ENCODE assay signal across 8 cellular contexts in the genomic region with DNA sequence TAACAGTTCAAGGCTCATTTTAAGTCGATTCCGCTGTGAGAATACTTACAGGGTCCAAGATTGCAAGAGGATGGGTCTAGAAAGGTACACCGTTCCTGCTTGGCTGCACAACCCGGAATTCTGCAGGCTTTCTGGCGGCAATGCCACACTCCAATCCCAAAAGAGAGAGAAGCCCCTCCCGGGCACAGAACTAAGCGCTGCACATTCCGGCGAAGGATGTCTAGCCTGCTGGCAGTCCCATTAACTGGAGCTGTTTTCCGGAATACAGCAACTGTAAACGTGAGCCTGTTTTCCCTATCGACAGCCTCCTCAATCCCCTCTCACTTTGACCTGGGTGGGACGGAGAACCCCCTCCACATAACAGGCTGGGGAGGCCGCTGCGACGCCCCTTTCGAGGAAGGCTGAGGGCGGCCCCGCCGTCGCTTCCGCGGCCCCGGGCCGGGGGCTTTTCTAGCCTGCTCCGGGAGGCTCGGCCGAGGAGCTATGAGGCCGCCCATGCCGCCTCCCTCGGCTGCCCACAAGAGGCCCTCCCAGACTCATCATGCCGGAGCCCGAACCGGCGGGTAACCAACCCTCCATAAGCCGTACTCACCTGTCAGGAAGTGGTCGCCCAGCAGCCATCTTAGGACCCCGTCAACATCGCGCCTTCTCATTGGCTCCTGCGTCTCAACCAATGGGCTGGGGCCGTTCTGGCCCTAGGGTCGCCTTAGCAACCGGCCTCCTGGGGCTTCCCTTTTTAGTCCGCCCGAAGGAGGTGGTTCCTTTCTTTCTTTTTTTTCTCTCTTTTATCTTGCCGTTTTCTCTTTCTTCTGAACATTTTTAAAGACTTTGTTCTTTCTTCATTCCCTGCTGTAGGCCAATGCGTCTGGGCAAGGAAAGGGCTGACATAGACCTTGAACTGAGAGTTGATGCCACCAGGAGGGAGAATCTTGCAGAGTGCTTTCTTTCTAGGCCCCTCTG. TPM values are rescaled to one million over a fixed set of nuclear protein-coding genes. Genes with fewer than 3 reads are reported as not detected.
DNase-seq lines count a peak whose midpoint lies in the region; ATAC-seq and TF ChIP-seq lines count a peak whose summit lies in the region.

A gene (minus strand): TSS at position 647 of the 960 bp plus-strand sequence. CDS start 5,909 bp downstream, outside the sequence.

- no peak for TF ChIP-seq POLR2A in testis (IDR thresholded peaks at IDR 0.05)

- 0% methylated on average over 24 to 45 of the region's 48 CpGs for WGBS in testis, 2 donors

- no peak for TF ChIP-seq CTCF in omental fat pad (IDR thresholded peaks at IDR 0.05)
- peak in 2 of 3 experiments; percentile 1 to 8 for TF ChIP-seq CTCF in testis (IDR thresholded peaks at IDR 0.05)

- H3K9me3 Mint-ChIP-seq in activated naive CD4-positive, alpha-beta T cell treated with anti-CD3 and anti-CD28 coated beads, Interleukin-2, amount 50 U/mL, for 72 hours: no peaks in the 10 kb centered on the region

- DNase-seq in NCI-H1092 treated with DMSO at 0.1 percent for 48 hours (lab: John Stamatoyannopoulos, UW): peak; percentile 89
- peak; percentile 75 for DNase-seq in SKM-1 (lab: John Stamatoyannopoulos, UW; ENCODE audit: unreplicated experiment)
- peak; percentile 92 to 96 for DNase-seq in activated naive CD4-positive, alpha-beta T cell treated with anti-CD3 and anti-CD28 coated beads, Interleukin-2, amount 50 U/mL, for 72 hours (ENCODE audit: low spot score in 2 of 2)
- peak; percentile 93 for DNase-seq in glomerular visceral epithelial cell (ENCODE audit: extremely low spot score)
- DNase-seq in omental fat pad (ENCODE audit: low spot score): peak; percentile 92
- DNase-seq in testis: peak; percentile 97

- H3K4me3 ChIP-seq in GM08714 (ENCODE audit: low read length) (peak within 1 kb of the TSS; percentile 97), testis (peak within 1 kb of the TSS; percentile 98 to 99)

- H3K36me3 ChIP-seq in testis (ENCODE audit: low read depth, missing control alignments): no peaks in the 10 kb centered on the region

- peaks cover 0 to 6% of the 10 kb centered on the region in 2 donors for H3K36me3 Mint-ChIP-seq in activated naive CD4-positive, alpha-beta T cell treated with anti-CD3 and anti-CD28 coated beads, Interleukin-2, amount 50 U/mL, for 72 hours

- intact Hi-C loops in testis (cut with DNase I; ENCODE audit: low total_unique reads): no loop called here

- H3K4me1 ChIP-seq in testis: peaks cover 12% of the 10 kb centered on the region

- peak within 1 kb of the TSS; percentile 93 to 97 for H3K27ac Mint-ChIP-seq in activated naive CD4-positive, alpha-beta T cell treated with anti-CD3 and anti-CD28 coated beads, Interleukin-2, amount 50 U/mL, for 72 hours

- H3K27me3 ChIP-seq in testis: no peaks in the 10 kb centered on the region

- ATAC-seq in HG02610 (IDR thresholded peaks at IDR 0.05; ENCODE audit: unreplicated experiment): peak; percentile 100
- ATAC-seq in activated naive CD4-positive, alpha-beta T cell treated with anti-CD3 and anti-CD28 coated beads, Interleukin-2, amount 50 U/mL, for 72 hours: peak; percentile 100
- ATAC-seq in omental fat pad (ENCODE audit: low FRiP score): peak; percentile 100

- peak within 1 kb of the TSS; percentile 82 to 88 for H3K27ac ChIP-seq in testis

- no peaks in the 10 kb centered on the region for H3K9me3 ChIP-seq in testis

RNA-seq across cellular contexts. Expression of the gene that starts here (rescaled TPM):
- total RNA-seq in activated naive CD4-positive, alpha-beta T cell treated with anti-CD3 and anti-CD28 coated beads, Interleukin-2, amount 50 U/mL, for 72 hours: 10 to 100 TPM; 43.8 to 56.9 TPM
- total RNA-seq in omental fat pad (10 to 100 TPM; 25.4 to 57.6 (median 44.0) TPM), testis (10 to 100 TPM; 51.3 to 68.7 TPM)
- 78.3 TPM for polyA plus RNA-seq in testis (ENCODE audit: insufficient read depth, low read depth, low replicate concordance)

Comparison
In these comparisons a context has a peak if more than half of its experiments do, and no peak if none do; other contexts are left out.
1. Peak in every context shown above with its lines: DNase-seq, ATAC-seq, H3K4me3 ChIP-seq and H3K27ac ChIP-seq.
2. CTCF ChIP-seq: peak in testis (2 of 3); none in omental fat pad (0 of 3).